15 cellular contexts compared by ENCODE assay signal in the genomic region with DNA sequence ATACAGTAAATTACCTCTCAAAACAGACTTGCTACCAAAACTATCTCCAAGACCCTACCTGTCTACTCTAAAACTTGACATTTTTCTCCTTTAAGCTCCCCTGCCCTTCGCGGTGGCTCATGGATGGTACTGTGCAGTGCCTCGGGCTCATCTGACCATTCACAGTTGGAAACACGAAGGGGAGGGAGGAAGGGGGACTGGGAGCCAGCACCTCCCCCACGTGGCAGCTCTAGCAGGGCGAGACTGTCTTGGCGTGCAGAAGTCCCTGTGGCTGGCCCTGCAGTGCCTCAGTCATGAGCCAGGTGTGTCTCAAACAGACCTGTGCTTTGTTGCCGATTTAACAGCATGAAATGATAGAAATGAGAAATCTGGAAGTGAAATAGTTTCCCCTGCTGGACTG.
"Had no signal": no experiment of that assay in that cellular context is flagged by ENCODE, and none has a peak within 500 bp of the region (broad histone marks: within the 10 kb centered on the region; RNA-seq: fewer than 3 reads in every experiment).

No MANE protein-coding gene starts in this region.

- H3K27me3 Mint-ChIP-seq: activated CD4-positive, alpha-beta T cell treated with anti-CD3 and anti-CD28 coated beads for 36 hours; activated CD8-positive, alpha-beta T cell treated with anti-CD3 and anti-CD28 coated beads for 36 hours; activated naive CD8-positive, alpha-beta T cell treated with anti-CD3 and anti-CD28 coated beads, Interleukin-2, amount 10 ng/mL, durations not matched to agents 7 days and 5 days; memory B cell; natural killer cell treated with Interleukin-12 subunit alpha and Interleukin-12 subunit beta and Interleukin-15 and Interleukin-18, amount 100 ng/mL, for 72 hours; stimulated activated naive CD8-positive, alpha-beta T cell treated with anti-CD3 and anti-CD28 coated beads, Interleukin-15, amount 100 ng/mL, for 72 hours had no signal

- H3K27ac Mint-ChIP-seq: activated CD4-positive, alpha-beta T cell treated with anti-CD3 and anti-CD28 coated beads for 36 hours; activated CD8-positive, alpha-beta T cell treated with anti-CD3 and anti-CD28 coated beads for 36 hours; activated naive CD8-positive, alpha-beta T cell treated with anti-CD3 and anti-CD28 coated beads, Interleukin-2, amount 10 ng/mL, durations not matched to agents 7 days and 5 days; memory B cell; natural killer cell treated with Interleukin-12 subunit alpha and Interleukin-12 subunit beta and Interleukin-15 and Interleukin-18, amount 100 ng/mL, for 72 hours; stimulated activated naive CD8-positive, alpha-beta T cell treated with anti-CD3 and anti-CD28 coated beads, Interleukin-15, amount 100 ng/mL, for 72 hours had no signal

- H3K9me3 ChIP-seq: breast epithelium, testis had no signal

- H3K4me3 Mint-ChIP-seq: activated CD4-positive, alpha-beta T cell treated with anti-CD3 and anti-CD28 coated beads for 36 hours; activated CD8-positive, alpha-beta T cell treated with anti-CD3 and anti-CD28 coated beads for 36 hours; activated naive CD8-positive, alpha-beta T cell treated with anti-CD3 and anti-CD28 coated beads, Interleukin-2, amount 10 ng/mL, durations not matched to agents 7 days and 5 days; memory B cell; natural killer cell treated with Interleukin-12 subunit alpha and Interleukin-12 subunit beta and Interleukin-15 and Interleukin-18, amount 100 ng/mL, for 72 hours; stimulated activated naive CD8-positive, alpha-beta T cell treated with anti-CD3 and anti-CD28 coated beads, Interleukin-15, amount 100 ng/mL, for 72 hours had no signal

- H3K4me1 ChIP-seq: breast epithelium, left ventricle myocardium inferior, testis had no signal

- H3K4me3 ChIP-seq: breast epithelium, left ventricle myocardium inferior, testis had no signal

- H3K36me3 Mint-ChIP-seq: activated naive CD8-positive, alpha-beta T cell treated with anti-CD3 and anti-CD28 coated beads, Interleukin-2, amount 10 ng/mL, durations not matched to agents 7 days and 5 days; memory B cell; natural killer cell treated with Interleukin-12 subunit alpha and Interleukin-12 subunit beta and Interleukin-15 and Interleukin-18, amount 100 ng/mL, for 72 hours had no signal

- H3K36me3 ChIP-seq: breast epithelium, left ventricle myocardium inferior had no signal

- H3K27me3 ChIP-seq: breast epithelium, testis had no signal

- ATAC-seq: activated CD4-positive, alpha-beta T cell treated with anti-CD3 and anti-CD28 coated beads for 36 hours; activated CD8-positive, alpha-beta T cell treated with anti-CD3 and anti-CD28 coated beads for 36 hours; natural killer cell treated with Interleukin-12 subunit alpha and Interleukin-12 subunit beta and Interleukin-15 and Interleukin-18, amount 100 ng/mL, for 72 hours; stimulated activated naive CD8-positive, alpha-beta T cell treated with anti-CD3 and anti-CD28 coated beads, Interleukin-15, amount 100 ng/mL, for 72 hours had no signal

- DNase-seq: activated CD4-positive, alpha-beta T cell treated with anti-CD3 and anti-CD28 coated beads for 36 hours; activated CD8-positive, alpha-beta memory T cell treated with anti-CD3 and anti-CD28 coated beads, Interleukin-2, amount 50 U/mL, for 4 hours; activated CD8-positive, alpha-beta T cell treated with anti-CD3 and anti-CD28 coated beads for 36 hours; activated naive CD8-positive, alpha-beta T cell treated with anti-CD3 and anti-CD28 coated beads, Interleukin-2, amount 10 ng/mL, durations not matched to agents 7 days and 5 days; aorta; dermis blood vessel endothelial cell; left ventricle myocardium inferior; stimulated activated CD4-positive, alpha-beta T cell treated with anti-CD3 and anti-CD28 coated beads, Interleukin-15, amount 100 ng/mL, for 24 hours; stimulated activated CD4-positive, alpha-beta T cell treated with anti-CD3 and anti-CD28 coated beads, Interleukin-4, amount 100 ng/mL, for 24 hours; stimulated activated naive CD8-positive, alpha-beta T cell treated with anti-CD3 and anti-CD28 coated beads, Interleukin-15, amount 100 ng/mL, for 72 hours; T-helper 9 cell; testis had no signal

- H3K27ac ChIP-seq: breast epithelium, left ventricle myocardium inferior, testis had no signal

- H3K4me1 Mint-ChIP-seq: activated CD4-positive, alpha-beta T cell treated with anti-CD3 and anti-CD28 coated beads for 36 hours; activated naive CD8-positive, alpha-beta T cell treated with anti-CD3 and anti-CD28 coated beads, Interleukin-2, amount 10 ng/mL, durations not matched to agents 7 days and 5 days; memory B cell; stimulated activated naive CD8-positive, alpha-beta T cell treated with anti-CD3 and anti-CD28 coated beads, Interleukin-15, amount 100 ng/mL, for 72 hours had no signal
